8 cellular contexts compared by ENCODE assay signal in genomic region chr2:187580462-187581124, GRCh38. TPM values are rescaled to one million over a fixed set of nuclear protein-coding genes. Genes with fewer than 3 reads are reported as not detected.
DNase-seq lines count a peak whose midpoint lies in the region; ATAC-seq, FAIRE-seq and TF ChIP-seq lines count a peak whose summit lies in the region.

No MANE protein-coding gene starts in this region.

- H3K27me3 Mint-ChIP-seq in type B pancreatic cell: no peaks in the 10 kb centered on the region

- POLR2A ChIA-PET in A549 (lab: Yijun Ruan, JAX): interaction anchor here (1.0 kb wide), 1 partner anchor 81 kb away, joined by 7 read pairs; no protein-coding TSS in a partner anchor

- H3K4me1 ChIP-seq in A549: peaks cover 27% of the 10 kb centered on the region

- peak; percentile 91 for FAIRE-seq in A549 (lab: Jason Lieb, UNC)
- FAIRE-seq in GM19239 (lab: Jason Lieb, UNC): peak; percentile 44
- FAIRE-seq in islet of Langerhans (lab: Jason Lieb, UNC): peak; percentile 98

- H3K27ac ChIP-seq in A549: peak overlapping the region; percentile 72 to 82

- TF ChIP-seq CTCF in A549 (IDR thresholded peaks at IDR 0.05): peak; percentile 73
- TF ChIP-seq CTCF in type B pancreatic cell (conservative IDR thresholded peaks at IDR 0.05): peak; percentile 69

- peaks cover 13% of the 10 kb centered on the region for H3K4me1 Mint-ChIP-seq in type B pancreatic cell (ENCODE audit: unreplicated experiment)

- no peaks in the 10 kb centered on the region for H3K9me3 ChIP-seq in A549

- DNase-seq in A549 (ENCODE audit: low read depth in 1 of 2, low spot score in 1 of 2): peak; percentile 7 to 84
- no peak for DNase-seq in GM19239 (ENCODE audit: insufficient read length, low spot score)
- peak; percentile 4 to 73 (median 23) for DNase-seq in NCI-H1417 (lab: John Stamatoyannopoulos, UW)
- peak; percentile 83 for DNase-seq in amniotic epithelial cell (ENCODE audit: low read depth)
- no peak for DNase-seq in type B pancreatic cell (ENCODE audit: extremely low spot score, unreplicated experiment)
- DNase-seq in HuH-7 (ENCODE audit: low spot score): no peak

- ATAC-seq in A549: peak; percentile 46 to 71; a peak in 3 of 6 replicates
- no peak for ATAC-seq in GM21528 (IDR thresholded peaks at IDR 0.05; ENCODE audit: low FRiP score, unreplicated experiment)

- peak; percentile 96 to 99 for TF ChIP-seq RAD21 in A549 (conservative IDR thresholded peaks at IDR 0.05 in 1 of 2, IDR thresholded peaks at IDR 0.05 in 1 of 2)

- WGBS in A549 (ENCODE audit: missing lambda C conversion rate): 15% methylated on average over 7 of the region's 7 CpGs

- H3K27ac Mint-ChIP-seq in type B pancreatic cell: peak overlapping the region; percentile 38

- H3K4me3 ChIP-seq in A549: peak overlapping the region; percentile 6; the same call in 1 of the 3 replicates

- TF ChIP-seq EP300 in A549 (IDR thresholded peaks at IDR 0.05): no peak

- H3K4me2 ChIP-seq in A549: peak overlapping the region; percentile 64

- H3K9me3 Mint-ChIP-seq in type B pancreatic cell: no peaks in the 10 kb centered on the region

- H3K36me3 Mint-ChIP-seq in type B pancreatic cell: no peaks in the 10 kb centered on the region

- no peak for TF ChIP-seq POLR2A in A549 (IDR thresholded peaks at IDR 0.05; ENCODE audit: low read length)

- CTCF ChIA-PET in A549 (lab: Yijun Ruan, JAX): interaction anchor here (0.6 to 18.1 kb wide), 39 partner anchors 9 to 1831 kb away, joined by 3 to 324 read pairs (median 4); partner anchors contain the start of genes GULP1 and TFPI

- no peak overlapping the region for H3K4me3 Mint-ChIP-seq in type B pancreatic cell

TF ChIP-seq in A549, 52 proteins besides CTCF, POLR2A, EP300 and RAD21 (continues in another document):
- TF ChIP-seq HOXB5 (CRISPR knock-in tag; IDR thresholded peaks at IDR 0.05) (no peak; the same call in 1 of the 2 replicates), EHF (CRISPR knock-in tag; IDR thresholded peaks at IDR 0.05) (no peak), MAX (IDR thresholded peaks at IDR 0.05) (no peak), HMGXB4 (CRISPR knock-in tag; IDR thresholded peaks at IDR 0.05; ENCODE audit: borderline replicate concordance) (no peak), MYC (IDR thresholded peaks at IDR 0.05; ENCODE audit: borderline replicate concordance, low read length) (no peak), ZFP36 (IDR thresholded peaks at IDR 0.05; ENCODE audit: borderline replicate concordance, partially characterized antibody) (no peak), RCOR1 (IDR thresholded peaks at IDR 0.05; ENCODE audit: low read depth, low read length) (no peak), GATA3 (IDR thresholded peaks at IDR 0.05; ENCODE audit: borderline replicate concordance) (no peak), FOSL2 (IDR thresholded peaks at IDR 0.05) (peak; percentile 73), FOSL2 (CRISPR knock-in tag; IDR thresholded peaks at IDR 0.05) (peak; percentile 96), ESRRA (IDR thresholded peaks at IDR 0.05; ENCODE audit: borderline replicate concordance, low read length) (no peak), PHF8 (IDR thresholded peaks at IDR 0.05; ENCODE audit: borderline replicate concordance, low read depth) (no peak), CBX2 (IDR thresholded peaks at IDR 0.05; ENCODE audit: borderline replicate concordance, low read depth) (no peak), HOXA7 (CRISPR knock-in tag; IDR thresholded peaks at IDR 0.05) (no peak), FOXS1 (CRISPR knock-in tag; IDR thresholded peaks at IDR 0.05) (no peak), TP53 (CRISPR knock-in tag; IDR thresholded peaks at IDR 0.05) (no peak), KDM1A (IDR thresholded peaks at IDR 0.05; ENCODE audit: low read depth) (no peak), CHD4 (IDR thresholded peaks at IDR 0.05; ENCODE audit: borderline replicate concordance) (no peak), ZC3H11A (IDR thresholded peaks at IDR 0.05) (no peak), HES2 (IDR thresholded peaks at IDR 0.05) (no peak), EHMT2 (IDR thresholded peaks at IDR 0.05; ENCODE audit: low read depth) (peak; percentile 95), HDAC2 (IDR thresholded peaks at IDR 0.05) (no peak), ELK1 (IDR thresholded peaks at IDR 0.05; ENCODE audit: low read depth, low read length) (no peak), ZSCAN20 (CRISPR knock-in tag; IDR thresholded peaks at IDR 0.05) (peak; percentile 44), MAFK (IDR thresholded peaks at IDR 0.05; ENCODE audit: partially characterized antibody) (no peak), REST (IDR thresholded peaks at IDR 0.05) (no peak), RARB (CRISPR knock-in tag; IDR thresholded peaks at IDR 0.05) (no peak), BHLHE40 (IDR thresholded peaks at IDR 0.05; ENCODE audit: low read depth, low read length) (no peak), ZNF302 (CRISPR knock-in tag; IDR thresholded peaks at IDR 0.05) (no peak), ATOH8 (CRISPR knock-in tag; IDR thresholded peaks at IDR 0.05; ENCODE audit: low read depth) (no peak), HEYL (CRISPR knock-in tag; IDR thresholded peaks at IDR 0.05) (peak; percentile 41; the same call in 1 of the 2 replicates)

RNA-seq across cellular contexts. Expression of gene TFPI, which starts 26.4 kb away (rescaled TPM):
- polyA plus RNA-seq in A549 (2011; rRNA removed) (104 and 107 TPM in 2 replicates), A549 (2017; fragmentation: RNase III; extraction: RNeasy Plus Mini Kit Qiagen cat#74134 plus additional on column Dnase treatment) (12.3 to 18.7 TPM (median 14.3 TPM) in 3 replicates)
- 5.3 and 5.4 TPM in 2 replicates for polyA plus RNA-seq in A549 (2012; cell fraction: cytosol; rRNA removed)
- polyA plus RNA-seq in A549 (2012; cell fraction: nucleus; rRNA removed): 4.4 and 8.1 TPM in 2 replicates
- polyA minus RNA-seq in A549 (2011; rRNA and poly(A)+ RNA removed): 49.1 and 67.2 TPM in 2 replicates
- total RNA-seq in type B pancreatic cell (ENCODE audit: low replicate concordance): 9.6 and 12.2 TPM in 2 replicates

Comparison
In these comparisons a context has a peak if more than half of its experiments do, and no peak if none do; other contexts are left out.
1. DNase-seq: peak in A549 (2 of 2), NCI-H1417 (3 of 3) and amniotic epithelial cell (single experiment); none in GM19239 (single experiment), type B pancreatic cell (single experiment) and HuH-7 (single experiment).